In genomic region chr9:110133608-110134214, GRCh38 we compare ENCODE assay signal across 16 cellular contexts.
DNase-seq lines count a peak whose midpoint lies in the region; ATAC-seq, FAIRE-seq and TF ChIP-seq lines count a peak whose summit lies in the region.
"Had no signal": no experiment of that assay in that cellular context is flagged by ENCODE, and none has a peak within 500 bp of the region (broad histone marks: within the 10 kb centered on the region; RNA-seq: fewer than 3 reads in every experiment).

No MANE protein-coding gene starts in this region.

- CTCF ChIA-PET in PC-9 (lab: Charles Lee), result interaction anchor here (0.7 kb wide), 3 partner anchors 64 to 612 kb away, joined by 3 to 11 read pairs (median 6); no protein-coding TSS in a partner anchor
- CTCF ChIA-PET in endothelial cell of umbilical vein (lab: Charles Lee), result interaction anchor here (1.0 to 1.6 kb wide), 5 partner anchors 76 to 230 kb away, joined by 3 to 5 read pairs (median 3); no protein-coding TSS in a partner anchor

- H3K27ac ChIP-seq in PC-9 (peak overlapping the region; percentile 93), endothelial cell of umbilical vein (ENCODE audit: insufficient read depth, low read depth, low read length) (peak overlapping the region; percentile 8), small intestine (ENCODE audit: low read depth in 1 of 2, low read length in 1 of 2) (peak overlapping the region in 1 of 2 donors; percentile 19)
- H3K27ac ChIP-seq: hepatocyte, lower lobe of right lung had no signal

- peak; percentile 57 for DNase-seq in EL
- peak; percentile 49 to 90 for DNase-seq in PC-9
- no peak for DNase-seq in endothelial cell of umbilical vein (ENCODE audit: low read depth, low spot score)
- no peak for DNase-seq in omental fat pad (ENCODE audit: low spot score)
- no peak for DNase-seq in NCI-H1105 (lab: John Stamatoyannopoulos, UW)
- no peak for DNase-seq in effector CD8-positive, alpha-beta T cell (lab: John Stamatoyannopoulos, UW)
- no peak for DNase-seq in small intestine
- no peak for DNase-seq in erythroblast (lab: John Stamatoyannopoulos, UW)
- DNase-seq: activated CD4-positive, alpha-beta T cell treated with anti-CD3 and anti-CD28 coated beads, Interleukin-2, amount 50 U/mL, for 4 hours; activated naive CD4-positive, alpha-beta T cell; CD4-positive, CD25-positive, alpha-beta regulatory T cell; lower lobe of right lung; NCI-H146; stimulated activated CD4-positive, alpha-beta T cell treated with anti-CD3 and anti-CD28 coated beads, Interleukin-4, amount 100 ng/mL, for 24 hours; T-helper 1 cell had no signal

- TF ChIP-seq CTCF in PC-9 (conservative IDR thresholded peaks at IDR 0.05) (no peak), endothelial cell of umbilical vein (IDR thresholded peaks at IDR 0.05; ENCODE audit: extremely low read depth in 1 of 2, insufficient read depth in 1 of 2, low read depth in 1 of 2, low read length in 2 of 2) (no peak), omental fat pad (IDR thresholded peaks at IDR 0.05) (no peak)

- peaks cover 61% of the 10 kb centered on the region for H3K79me2 ChIP-seq in PC-9 (ENCODE audit: low read depth)
- peaks cover 96% of the 10 kb centered on the region for H3K79me2 ChIP-seq in endothelial cell of umbilical vein (ENCODE audit: control insufficient read depth, insufficient read depth, low read length)

- H3K9me3 ChIP-seq in PC-9 (ENCODE audit: insufficient read depth, low read depth) (0 out of 2 replicates have a peak, but pooled peaks cover 4% of the 10 kb centered on the region), endothelial cell of umbilical vein (replicated peaks; ENCODE audit: control insufficient read depth, insufficient read depth, low read length) (no peaks in the 10 kb centered on the region), small intestine (ENCODE audit: control insufficient read depth, low read depth) (no peaks in the 10 kb centered on the region)
- H3K9me3 ChIP-seq: lower lobe of right lung had no signal

- H4K20me1 ChIP-seq in PC-9 (ENCODE audit: insufficient read depth) (no peaks in the 10 kb centered on the region), endothelial cell of umbilical vein (replicated peaks; ENCODE audit: control insufficient read depth, extremely low read depth, insufficient read depth, low read length) (peaks cover 7% of the 10 kb centered on the region)

- H3K4me2 ChIP-seq in PC-9 (peak overlapping the region; percentile 53), endothelial cell of umbilical vein (ENCODE audit: insufficient read depth, low read length) (peak overlapping the region; percentile 12)
- H3K4me2 ChIP-seq: hepatocyte had no signal

- H3K4me1 ChIP-seq in PC-9 (replicated peaks; ENCODE audit: insufficient read depth) (peaks cover 71% of the 10 kb centered on the region), endothelial cell of umbilical vein (ENCODE audit: control insufficient read depth, extremely low read depth, insufficient read depth, low read length) (peaks cover 54% of the 10 kb centered on the region), small intestine (ENCODE audit: control insufficient read depth in 2 of 2, insufficient read depth in 1 of 2, low read depth in 1 of 2, low read length in 1 of 2) (peaks cover 0 to 4% of the 10 kb centered on the region in 2 donors)

- H3K36me3 ChIP-seq in PC-9 (ENCODE audit: low read depth) (no peaks in the 10 kb centered on the region), endothelial cell of umbilical vein (ENCODE audit: control insufficient read depth in 2 of 2, extremely low read depth in 1 of 2, insufficient read depth in 2 of 2, low read length in 2 of 2) (peaks cover 19 to 25% of the 10 kb centered on the region in 2 experiments), small intestine (ENCODE audit: control insufficient read depth in 2 of 2, insufficient read depth in 2 of 2, low read length in 2 of 2) (peaks cover 0 to 2% of the 10 kb centered on the region in 2 donors)

- TF ChIP-seq POLR2A in endothelial cell of umbilical vein (IDR thresholded peaks at IDR 0.05; ENCODE audit: low read depth, low read length), result no peak
- TF ChIP-seq POLR2A in erythroblast (IDR thresholded peaks at IDR 0.05; ENCODE audit: low read length), result no peak

- WGBS in small intestine, 3 donors, result 82 to 88% (median 86%) methylated on average over 4 of the region's 4 CpGs

- peaks cover 46% of the 10 kb centered on the region for H3F3A ChIP-seq in PC-9 (ENCODE audit: insufficient read depth, low read depth)

- H3K4me3 ChIP-seq in PC-9, result no peak overlapping the region
- no peak overlapping the region for H3K4me3 ChIP-seq in endothelial cell of umbilical vein (replicated peaks in 1 of 3; ENCODE audit: insufficient read depth in 1 of 3, low read depth in 1 of 3, low read length in 3 of 3)
- no peak overlapping the region for H3K4me3 ChIP-seq in small intestine (ENCODE audit: low read depth in 1 of 2, low read length in 2 of 2)
- H3K4me3 ChIP-seq: hepatocyte, lower lobe of right lung had no signal

- no peaks in the 10 kb centered on the region for H3K9me1 ChIP-seq in endothelial cell of umbilical vein (replicated peaks; ENCODE audit: control insufficient read depth, extremely low read depth, insufficient read depth, low read length)

- intact Hi-C loops in PC-9 (cut with micrococcal nuclease; ENCODE audit: unreplicated experiment), result loop anchor here (1.0 kb wide), 1 partner anchor 44 kb away; no protein-coding TSS in a partner anchor
- intact Hi-C loops in endothelial cell of umbilical vein (cut with micrococcal nuclease), result loop anchor here (1.0 kb wide), 1 partner anchor 8 kb away; no protein-coding TSS in a partner anchor

- FAIRE-seq in endothelial cell of umbilical vein (lab: Jason Lieb, UNC) (no peak), small intestine (lab: Jason Lieb, UNC) (no peak)

- ATAC-seq in omental fat pad (ENCODE audit: low FRiP score), result peak; percentile 89

- dilution Hi-C loops in endothelial cell of umbilical vein (cut with MboI; ENCODE audit: extremely low pct_ligation_motif_present, low sequenced_read_pairs), result no loop called here

- H3K27me3 ChIP-seq in PC-9 (ENCODE audit: insufficient read depth, low read depth) (no peaks in the 10 kb centered on the region), endothelial cell of umbilical vein (ENCODE audit: control insufficient read depth in 2 of 2, insufficient read depth in 2 of 2, low read length in 2 of 2) (no peaks in the 10 kb centered on the region), small intestine (ENCODE audit: control insufficient read depth in 2 of 2, insufficient read depth in 2 of 2, low read length in 2 of 2) (no peaks in the 10 kb centered on the region)
- H3K27me3 ChIP-seq: hepatocyte had no signal

- H3K9me2 ChIP-seq in PC-9 (ENCODE audit: insufficient read depth), result no peaks in the 10 kb centered on the region

- BruUV-seq in PC-9 (replicated peaks; lab: Mats Ljungman, UMichigan) (no TSS peak), endothelial cell of umbilical vein (replicated peaks; lab: Mats Ljungman, UMichigan) (no TSS peak)

- POLR2A ChIA-PET in PC-9 (lab: Charles Lee; ENCODE audit: unreplicated experiment), result interaction anchor here (0.6 kb wide), 1 partner anchor 17 kb away, joined by 4 read pairs; no protein-coding TSS in a partner anchor
- POLR2A ChIA-PET in endothelial cell of umbilical vein (lab: Charles Lee), result no interaction called here

- H2AFZ ChIP-seq in PC-9 (no peak overlapping the region), endothelial cell of umbilical vein (ENCODE audit: low read depth, low read length) (no peak overlapping the region)
- H2AFZ ChIP-seq: hepatocyte had no signal

- H3K9ac ChIP-seq in endothelial cell of umbilical vein (replicated peaks; ENCODE audit: extremely low read depth, insufficient read depth, low read length), result no peak overlapping the region

TF ChIP-seq in endothelial cell of umbilical vein, 7 proteins besides CTCF, POLR2A, EP300 and RAD21:
- TF ChIP-seq EZH2 (IDR thresholded peaks at IDR 0.05; ENCODE audit: borderline replicate concordance, low read depth, low read length, severe bottlenecking) (no peak), POLR2AphosphoS5 (IDR thresholded peaks at IDR 0.05; ENCODE audit: insufficient read depth, low read depth, low read length) (no peak), GATA2 (IDR thresholded peaks at IDR 0.05; ENCODE audit: insufficient read depth, insufficient read length, low read depth, low read length) (no peak), FOS (IDR thresholded peaks at IDR 0.05; ENCODE audit: borderline replicate concordance, insufficient read depth, low read length) (peak; percentile 39), MYC (IDR thresholded peaks at IDR 0.05; ENCODE audit: low read depth, low read length) (no peak), JUN (IDR thresholded peaks at IDR 0.05; ENCODE audit: borderline replicate concordance, insufficient read depth, insufficient read length, low read depth) (peak; percentile 23)
- TF ChIP-seq, protein P1, sequence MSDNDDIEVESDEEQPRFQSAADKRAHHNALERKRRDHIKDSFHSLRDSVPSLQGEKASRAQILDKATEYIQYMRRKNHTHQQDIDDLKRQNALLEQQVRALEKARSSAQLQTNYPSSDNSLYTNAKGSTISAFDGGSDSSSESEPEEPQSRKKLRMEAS (IDR thresholded peaks at IDR 0.05; ENCODE audit: insufficient read depth, insufficient read length), result no peak

Comparison
In these comparisons a context has a peak if more than half of its experiments do, and no peak if none do; other contexts are left out.
1. DNase-seq: peak in EL (single experiment) and PC-9 (2 of 2); none in endothelial cell of umbilical vein (single experiment), omental fat pad (single experiment), NCI-H1105 (single experiment), effector CD8-positive, alpha-beta T cell (single experiment), small intestine (single experiment) and erythroblast (0 of 2).